16 cellular contexts compared by ENCODE assay signal in the genomic region with DNA sequence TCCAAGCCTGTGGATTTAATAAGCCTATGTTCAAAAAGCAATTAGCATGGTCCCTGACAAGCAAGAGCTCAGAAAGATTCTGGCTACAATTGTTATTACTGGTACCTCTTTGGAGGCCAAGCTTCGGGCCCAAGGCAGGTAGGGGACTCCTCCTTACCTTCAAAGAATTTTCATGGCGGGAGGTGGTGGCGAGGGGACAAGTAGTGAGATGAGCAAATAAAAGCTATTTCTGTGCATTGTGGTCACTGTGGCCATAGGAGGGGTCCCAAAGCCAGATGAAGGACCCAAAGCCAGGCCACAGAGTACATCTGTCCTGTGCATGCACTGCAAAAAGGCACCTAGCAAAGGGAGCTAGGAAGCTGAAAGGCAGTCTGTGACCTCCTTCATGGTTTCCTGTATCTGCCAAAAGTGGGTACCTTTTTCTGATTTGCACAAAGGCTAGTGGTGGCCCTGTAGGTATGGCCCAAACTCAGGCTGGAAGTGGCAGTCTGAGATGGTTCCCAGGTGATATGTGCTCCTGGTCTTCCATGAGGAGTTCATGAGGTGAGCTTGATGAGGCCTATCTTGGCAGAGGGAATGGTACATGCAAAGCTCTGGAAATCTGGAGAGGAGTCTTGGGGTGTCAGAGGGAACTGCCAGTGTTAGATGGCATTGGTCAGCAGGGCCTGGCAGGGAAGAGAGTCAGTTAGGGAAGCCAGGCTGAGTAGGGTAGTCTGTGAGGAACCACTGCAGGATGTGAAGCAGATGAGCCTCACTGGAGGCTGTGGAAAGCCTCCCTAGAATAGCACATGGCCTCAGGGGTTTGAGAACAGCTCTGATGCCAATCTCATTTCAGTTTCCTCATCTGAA. TPM values are rescaled to one million over a fixed set of nuclear protein-coding genes. Genes with fewer than 3 reads are reported as not detected.
DNase-seq lines count a peak whose midpoint lies in the region; ATAC-seq, FAIRE-seq and TF ChIP-seq lines count a peak whose summit lies in the region.
"Had no signal": no experiment of that assay in that cellular context is flagged by ENCODE, and none has a peak within 500 bp of the region (broad histone marks: within the 10 kb centered on the region; RNA-seq: fewer than 3 reads in every experiment).

No MANE protein-coding gene starts in this region.

- H3K36me3 Mint-ChIP-seq in GM23338 (ENCODE audit: low read depth) = peaks cover 11% of the 10 kb centered on the region

- peaks cover 24% of the 10 kb centered on the region for H3F3A ChIP-seq in GM23338 (replicated peaks; ENCODE audit: low read depth)

- H3K27ac Mint-ChIP-seq in GM23338 = no peak overlapping the region
- H3K27ac Mint-ChIP-seq: activated CD4-positive, alpha-beta T cell treated with anti-CD3 and anti-CD28 coated beads, Interleukin-2, amount 10 ng/mL, durations not matched to agents 7 days and 5 days; activated T-helper 17 cell treated with anti-CD3 and anti-CD28 coated beads, Interleukin-2, amount 50 U/mL, for 72 hours had no signal

- ATAC-seq in activated CD4-positive, CD25-positive, alpha-beta regulatory T cell treated with anti-CD3 and anti-CD28 coated beads, Interleukin-2, amount 50 U/mL, for 24 hours = no peak
- ATAC-seq in GM21825 (IDR thresholded peaks at IDR 0.05; ENCODE audit: unreplicated experiment) (no peak), GM23338 (no peak)
- ATAC-seq: activated T-helper 17 cell treated with anti-CD3 and anti-CD28 coated beads, Interleukin-2, amount 50 U/mL, for 72 hours; HCT116; left cardiac atrium had no signal

- H3K4me1 Mint-ChIP-seq in GM23338 = peaks cover 71% of the 10 kb centered on the region

- no peak for FAIRE-seq in kidney (lab: Jason Lieb, UNC)
- FAIRE-seq: endothelial cell of umbilical vein had no signal

- H3K27ac ChIP-seq in Peyer's patch = peak overlapping the region in 1 of 4 donors; percentile 92
- peak overlapping the region; percentile 90 to 94 for H3K27ac ChIP-seq in kidney (ENCODE audit: low read depth in 2 of 2, low read length in 2 of 2)
- no peak overlapping the region for H3K27ac ChIP-seq in sigmoid colon
- no peak overlapping the region for H3K27ac ChIP-seq in GM23338 (ENCODE audit: low read depth)

- peaks cover 11% of the 10 kb centered on the region for H3K79me2 ChIP-seq in GM23338 (replicated peaks; ENCODE audit: insufficient read depth)

- H4K20me1 ChIP-seq in GM23338 (replicated peaks; ENCODE audit: insufficient read depth) = peaks cover 8% of the 10 kb centered on the region; the same call in 1 of the 2 replicates

- H3K4me1 ChIP-seq in Peyer's patch = peaks cover 15 to 48% (median 19%) of the 10 kb centered on the region in 4 donors
- H3K4me1 ChIP-seq in kidney (ENCODE audit: control insufficient read depth in 1 of 2, insufficient read depth in 1 of 2, low read depth in 1 of 2, low read length in 2 of 2) = peaks cover 53 to 55% of the 10 kb centered on the region in 2 donors
- peaks cover 0 to 36% (median 28%) of the 10 kb centered on the region in 4 donors for H3K4me1 ChIP-seq in sigmoid colon
- H3K4me1 ChIP-seq in GM23338 (ENCODE audit: insufficient read depth) = peaks cover 54% of the 10 kb centered on the region

- no peaks in the 10 kb centered on the region for H3K9me3 ChIP-seq in Peyer's patch
- H3K9me3 ChIP-seq in kidney (ENCODE audit: control insufficient read depth in 1 of 2, low read length in 2 of 2) = no peaks in the 10 kb centered on the region
- no peaks in the 10 kb centered on the region for H3K9me3 ChIP-seq in sigmoid colon

- no peak overlapping the region for H3K4me3 ChIP-seq in Peyer's patch
- no peak overlapping the region for H3K4me3 ChIP-seq in kidney (ENCODE audit: low read length in 2 of 2)
- H3K4me3 ChIP-seq in sigmoid colon = no peak overlapping the region
- H3K4me3 ChIP-seq in GM23338 = no peak overlapping the region

- no peaks in the 10 kb centered on the region for H3K9me2 ChIP-seq in GM23338 (ENCODE audit: insufficient read depth)

- no peaks in the 10 kb centered on the region for H3K36me3 ChIP-seq in Peyer's patch
- H3K36me3 ChIP-seq in kidney (ENCODE audit: control insufficient read depth in 1 of 2, insufficient read depth in 2 of 2, low read length in 2 of 2) = no peaks in the 10 kb centered on the region
- H3K36me3 ChIP-seq in sigmoid colon = no peaks in the 10 kb centered on the region
- no peaks in the 10 kb centered on the region for H3K36me3 ChIP-seq in GM23338 (ENCODE audit: insufficient read depth)

- H3K27me3 ChIP-seq in Peyer's patch (no peaks in the 10 kb centered on the region), sigmoid colon (peaks cover 0 to 7% (median 0%) of the 10 kb centered on the region in 3 donors), GM23338 (ENCODE audit: insufficient read depth) (peaks cover 47% of the 10 kb centered on the region)

- no peak for TF ChIP-seq EP300 in sigmoid colon (IDR thresholded peaks at IDR 0.05)

- peaks cover 4% of the 10 kb centered on the region; the same call in 1 of the 3 replicates for H3K9me3 Mint-ChIP-seq in GM23338
- H3K9me3 Mint-ChIP-seq: activated CD4-positive, alpha-beta T cell treated with anti-CD3 and anti-CD28 coated beads, Interleukin-2, amount 10 ng/mL, durations not matched to agents 7 days and 5 days; activated T-helper 17 cell treated with anti-CD3 and anti-CD28 coated beads, Interleukin-2, amount 50 U/mL, for 72 hours had no signal

- TF ChIP-seq CTCF in Peyer's patch (IDR thresholded peaks at IDR 0.05) (no peak), kidney (IDR thresholded peaks at IDR 0.05; ENCODE audit: borderline replicate concordance, extremely low read depth, insufficient read depth) (no peak), sigmoid colon (IDR thresholded peaks at IDR 0.05) (no peak), GM23338 (conservative IDR thresholded peaks at IDR 0.05; ENCODE audit: low read depth in 2 of 2) (no peak)

- peak; percentile 23 for DNase-seq in activated CD4-positive, CD25-positive, alpha-beta regulatory T cell treated with anti-CD3 and anti-CD28 coated beads, Interleukin-2, amount 50 U/mL, for 72 hours
- DNase-seq in Peyer's patch (peak; percentile 15 to 44 (median 18)), kidney (peak; percentile 33), sigmoid colon (peak; percentile 26), GM23338 (ENCODE audit: low spot score) (no peak), NCI-H2029 (lab: John Stamatoyannopoulos, UW) (no peak)
- DNase-seq: activated CD4-positive, alpha-beta T cell treated with anti-CD3 and anti-CD28 coated beads, Interleukin-2, amount 10 ng/mL, durations not matched to agents 7 days and 5 days; COR-L47; NCI-H446; OCI-M1 had no signal

- intact Hi-C loops in kidney (cut with DNase I) (no loop called here), sigmoid colon (cut with DNase I) (no loop called here)

- H3K4me2 ChIP-seq in GM23338 = no peak overlapping the region

- H3K9ac ChIP-seq in kidney (ENCODE audit: low read length in 2 of 2) = peak overlapping the region in 1 of 2 donors; percentile 42

- H2AFZ ChIP-seq in GM23338 = no peak overlapping the region

- peaks cover 54% of the 10 kb centered on the region for H3K27me3 Mint-ChIP-seq in GM23338 (ENCODE audit: insufficient read depth, low read depth, poor library complexity)

- WGBS in sigmoid colon, 2 donors = 90 to 95% methylated on average over 3 of the region's 3 CpGs

- H3K4me3 Mint-ChIP-seq in GM23338 = no peak overlapping the region; the same call in 2 of the 3 replicates
- H3K4me3 Mint-ChIP-seq: activated CD4-positive, alpha-beta T cell treated with anti-CD3 and anti-CD28 coated beads, Interleukin-2, amount 10 ng/mL, durations not matched to agents 7 days and 5 days; activated T-helper 17 cell treated with anti-CD3 and anti-CD28 coated beads, Interleukin-2, amount 50 U/mL, for 72 hours had no signal

- TF ChIP-seq POLR2A in Peyer's patch (IDR thresholded peaks at IDR 0.05) = no peak
- TF ChIP-seq POLR2A in sigmoid colon (IDR thresholded peaks at IDR 0.05) = no peak

TF ChIP-seq in GM23338, 12 proteins besides CTCF, POLR2A, EP300 and RAD21 (continues in another document):
- TF ChIP-seq STAT1 (IDR thresholded peaks at IDR 0.05; ENCODE audit: unreplicated experiment) (no peak), POLR2AphosphoS5 (IDR thresholded peaks at IDR 0.05; ENCODE audit: low read depth) (no peak), EZH2 (IDR thresholded peaks at IDR 0.05; ENCODE audit: low read depth, unreplicated experiment) (no peak)
- TF ChIP-seq, protein P1, sequence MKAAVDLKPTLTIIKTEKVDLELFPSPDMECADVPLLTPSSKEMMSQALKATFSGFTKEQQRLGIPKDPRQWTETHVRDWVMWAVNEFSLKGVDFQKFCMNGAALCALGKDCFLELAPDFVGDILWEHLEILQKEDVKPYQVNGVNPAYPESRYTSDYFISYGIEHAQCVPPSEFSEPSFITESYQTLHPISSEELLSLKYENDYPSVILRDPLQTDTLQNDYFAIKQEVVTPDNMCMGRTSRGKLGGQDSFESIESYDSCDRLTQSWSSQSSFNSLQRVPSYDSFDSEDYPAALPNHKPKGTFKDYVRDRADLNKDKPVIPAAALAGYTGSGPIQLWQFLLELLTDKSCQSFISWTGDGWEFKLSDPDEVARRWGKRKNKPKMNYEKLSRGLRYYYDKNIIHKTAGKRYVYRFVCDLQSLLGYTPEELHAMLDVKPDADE (IDR thresholded peaks at IDR 0.05) = no peak

RNA-seq across cellular contexts. Expression of a gene that starts 3.3 kb away (rescaled TPM):
- total RNA-seq in Peyer's patch (10 to 100 TPM; 21.7 to 49.5 (median 30.9) TPM), kidney (122 TPM), sigmoid colon (10 to 100 TPM; 16.7 to 25.3 (median 18.5) TPM)
- polyA plus RNA-seq in kidney (ENCODE audit: insufficient read depth, low read depth, low replicate concordance) (116 TPM), sigmoid colon (10 to 100 TPM; 15.7 to 30.0 (median 28.1) TPM), GM23338 (2016; fragmentation: Nextera tagmentation; extraction: Ambion mirVana) (63.3 and 65.0 TPM in 2 replicates)
- 97.9 and 111 TPM in 2 replicates for total RNA-seq in GM23338 (2014; rRNA removed; shearing (Covaris generic))

Comparison
In these comparisons a context has a peak if more than half of its experiments do, and no peak if none do; other contexts are left out.
1. DNase-seq: peak in activated CD4-positive, CD25-positive, alpha-beta regulatory T cell treated with anti-CD3 and anti-CD28 coated beads, Interleukin-2, amount 50 U/mL, for 72 hours (single experiment), Peyer's patch (3 of 3), kidney (single experiment) and sigmoid colon (single experiment); none in GM23338 (single experiment) and NCI-H2029 (single experiment).
2. H3K27ac ChIP-seq: peak in kidney (2 of 2); none in sigmoid colon (0 of 4) and GM23338 (single experiment).